8 cellular contexts compared by ENCODE assay signal in genomic region chr15:66503780-66504562, GRCh38. TPM values are rescaled to one million over a fixed set of nuclear protein-coding genes. Genes with fewer than 3 reads are reported as not detected.
DNase-seq lines count a peak whose midpoint lies in the region; TF ChIP-seq lines count a peak whose summit lies in the region.

No MANE protein-coding gene starts in this region.

- no peaks in the 10 kb centered on the region for H3K9me3 Mint-ChIP-seq in CD8-positive, alpha-beta memory T cell

- peaks cover 0 to 6% of the 10 kb centered on the region in 2 donors for H3K27me3 Mint-ChIP-seq in CD8-positive, alpha-beta memory T cell

- peaks cover 21% of the 10 kb centered on the region for H4K20me1 ChIP-seq in OCI-LY3 (ENCODE audit: insufficient read depth, low read length)

- H2AFZ ChIP-seq in OCI-LY3 (ENCODE audit: low read depth, low read length): no peak overlapping the region; the same call in 1 of the 2 replicates
- no peak overlapping the region for H2AFZ ChIP-seq in neuron (ENCODE audit: low read depth, low read length)

- H3K9me3 ChIP-seq in CD8-positive, alpha-beta memory T cell (ENCODE audit: low read length): no peaks in the 10 kb centered on the region
- H3K9me3 ChIP-seq in OCI-LY3 (ENCODE audit: insufficient read depth, low read length) (no peaks in the 10 kb centered on the region), endocrine pancreas (ENCODE audit: control insufficient read depth, low read length) (no peaks in the 10 kb centered on the region), neuron (ENCODE audit: low read length) (no peaks in the 10 kb centered on the region)

- peak overlapping the region; percentile 96 for H3K27ac ChIP-seq in CD8-positive, alpha-beta memory T cell (ENCODE audit: low read depth, low read length)
- peak overlapping the region; percentile 83 for H3K27ac ChIP-seq in OCI-LY3 (ENCODE audit: low read length)

- no peaks in the 10 kb centered on the region for H3K27me3 ChIP-seq in CD8-positive, alpha-beta memory T cell (ENCODE audit: insufficient read depth, low read length, poor library complexity, severe bottlenecking)
- H3K27me3 ChIP-seq in OCI-LY3 (ENCODE audit: low read depth, low read length) (no peaks in the 10 kb centered on the region), endocrine pancreas (ENCODE audit: control insufficient read depth, insufficient read depth, low read length) (no peaks in the 10 kb centered on the region), neuron (ENCODE audit: insufficient read depth, low read length) (no peaks in the 10 kb centered on the region)

- H3K4me1 Mint-ChIP-seq in CD8-positive, alpha-beta memory T cell: peaks cover 44 to 68% (median 57%) of the 10 kb centered on the region in 3 donors

- no peak for TF ChIP-seq CTCF in OCI-LY3 (IDR thresholded peaks at IDR 0.05; ENCODE audit: low read depth, low read length)

- H3K36me3 ChIP-seq in CD8-positive, alpha-beta memory T cell (ENCODE audit: insufficient read depth, low read length): peaks cover 44% of the 10 kb centered on the region
- H3K36me3 ChIP-seq in OCI-LY3 (replicated peaks; ENCODE audit: low read depth, low read length) (peaks cover 52% of the 10 kb centered on the region), endocrine pancreas (ENCODE audit: control insufficient read depth, insufficient read depth, low read length) (peaks cover 10% of the 10 kb centered on the region), neuron (ENCODE audit: insufficient read depth, low read length) (peaks cover 44% of the 10 kb centered on the region)

- peak overlapping the region; percentile 93 to 100 (median 98) for H3K27ac Mint-ChIP-seq in CD8-positive, alpha-beta memory T cell

- H3K4me3 Mint-ChIP-seq in CD8-positive, alpha-beta memory T cell: peak overlapping the region; percentile 93 to 100 (median 98)

- peaks cover 27% of the 10 kb centered on the region for H3K4me1 ChIP-seq in CD8-positive, alpha-beta memory T cell (ENCODE audit: insufficient read depth, low read length)
- H3K4me1 ChIP-seq in OCI-LY3 (ENCODE audit: low read length) (peaks cover 35% of the 10 kb centered on the region), endocrine pancreas (ENCODE audit: control insufficient read depth, insufficient read depth, low read length) (peaks cover 18% of the 10 kb centered on the region), neuron (ENCODE audit: insufficient read depth, low read length) (peaks cover 21% of the 10 kb centered on the region)

- peaks cover 8 to 61% (median 13%) of the 10 kb centered on the region in 3 donors for H3K36me3 Mint-ChIP-seq in CD8-positive, alpha-beta memory T cell

- peak overlapping the region; percentile 69 for H3K4me3 ChIP-seq in CD8-positive, alpha-beta memory T cell (ENCODE audit: low read length)
- H3K4me3 ChIP-seq in OCI-LY3 (ENCODE audit: low read length) (peak overlapping the region; percentile 92), endocrine pancreas (ENCODE audit: control insufficient read depth, insufficient read depth, low read length) (peak overlapping the region; percentile 99), neuron (ENCODE audit: low read length) (peak overlapping the region; percentile 85)

- CTCF ChIA-PET in CD8-positive, alpha-beta memory T cell (lab: Charles Lee): interaction anchor here (2.6 kb wide), 1 partner anchor 117 kb away, joined by 9 read pairs; the partner anchor contains the start of gene MAP2K1

- POLR2A ChIA-PET in CD8-positive, alpha-beta memory T cell (lab: Charles Lee): interaction anchor here (0.6 to 0.9 kb wide), 4 partner anchors 113 to 353 kb away, joined by 3 to 5 read pairs (median 4); no protein-coding TSS in a partner anchor

- H3K79me2 ChIP-seq in OCI-LY3 (ENCODE audit: low read length): peaks cover 74% of the 10 kb centered on the region

- H3K4me2 ChIP-seq in OCI-LY3 (ENCODE audit: low read length): peak overlapping the region; percentile 94

- DNase-seq in CD8-positive, alpha-beta memory T cell: no peak
- DNase-seq in NCI-H1694 treated with DMSO at 0.1 percent for 48 hours (lab: John Stamatoyannopoulos, UW): no peak
- DNase-seq in activated CD8-positive, alpha-beta memory T cell treated with anti-CD3 and anti-CD28 coated beads for 24 hours: no peak
- DNase-seq in DMS 273 treated with DMSO at 0.1 percent for 48 hours (lab: John Stamatoyannopoulos, UW): no peak
- DNase-seq in NCI-H1694 (lab: John Stamatoyannopoulos, UW): no peak

- H3K9ac ChIP-seq in OCI-LY3 (ENCODE audit: low read length) (peak overlapping the region; percentile 99), endocrine pancreas (ENCODE audit: control insufficient read depth, insufficient read depth, low read length) (peak overlapping the region; percentile 85)

RNA-seq across cellular contexts. Expression of gene RPL4, which starts 0.7 kb away (rescaled TPM):
- total RNA-seq in CD8-positive, alpha-beta memory T cell: 1,000 to 10,000 TPM; 4,419 to 4,492 TPM
- 1,182 TPM for polyA plus RNA-seq in CD8-positive, alpha-beta memory T cell

RNA-seq across cellular contexts. Expression of gene ZWILCH, which starts 1.2 kb away (rescaled TPM):
- 10 to 100 TPM; 35.8 to 43.8 TPM for total RNA-seq in CD8-positive, alpha-beta memory T cell
- polyA plus RNA-seq in CD8-positive, alpha-beta memory T cell: 10.8 TPM

RNA-seq across cellular contexts. Expression of gene SNAPC5, which starts 6.4 kb away (rescaled TPM):
- 10 to 100 TPM; 46.9 to 55.5 TPM for total RNA-seq in CD8-positive, alpha-beta memory T cell
- 63.6 TPM for polyA plus RNA-seq in CD8-positive, alpha-beta memory T cell
